29 cellular contexts compared by ENCODE assay signal in the genomic region with DNA sequence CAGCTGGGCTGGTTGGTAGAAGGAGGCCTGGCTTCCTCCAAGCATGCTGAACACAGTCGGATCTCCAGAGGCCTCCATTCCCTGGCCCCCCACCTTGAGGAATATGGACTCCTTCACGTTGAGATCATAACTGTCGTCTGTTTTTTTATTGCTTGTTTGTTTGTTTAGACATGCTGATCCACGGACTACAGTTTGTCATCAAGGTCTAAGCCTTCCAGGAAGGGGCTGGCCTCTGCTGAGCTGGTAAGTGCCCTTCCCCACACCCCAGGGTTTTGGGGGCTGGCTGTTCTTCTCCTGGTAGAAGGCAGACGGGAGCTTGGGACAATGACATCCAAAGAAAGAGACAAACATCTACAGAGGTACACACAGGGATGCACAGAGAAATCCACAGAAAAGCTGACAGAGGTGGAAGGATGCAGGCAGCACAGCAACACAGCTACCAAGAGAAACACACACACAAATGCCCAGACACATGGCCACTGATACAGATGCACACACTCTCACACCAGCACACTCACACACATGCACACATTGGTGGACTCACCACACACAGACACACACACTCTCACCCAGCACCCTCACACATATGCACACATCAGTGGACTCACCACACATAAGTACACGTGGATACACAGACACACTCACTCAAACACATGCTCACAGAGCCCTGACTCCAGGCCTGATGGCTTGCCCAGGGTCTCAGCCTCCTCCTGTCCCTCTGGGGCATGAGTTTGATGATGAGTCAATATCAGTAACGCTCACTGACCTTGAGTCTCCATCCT. TPM values are rescaled to one million over a fixed set of nuclear protein-coding genes. Genes with fewer than 3 reads are reported as not detected.
"Had no signal": no experiment of that assay in that cellular context is flagged by ENCODE, and none has a peak within 500 bp of the region (broad histone marks: within the 10 kb centered on the region; RNA-seq: fewer than 3 reads in every experiment).

No MANE protein-coding gene starts in this region.

- H2AFZ ChIP-seq: parathyroid adenoma had no signal

- ATAC-seq: heart right ventricle; left lobe of liver; natural killer cell; sciatic nerve; stimulated activated naive B cell treated with anti-CD40 and anti-IgM and Interleukin-4, amounts not matched to agents 10 μg/mL and 1 μg/mL and 100 μg/mL, for 72 hours had no signal

- H3K27ac Mint-ChIP-seq: mesothelial cell of epicardium; natural killer cell; stimulated activated naive B cell treated with anti-CD40 and anti-IgM and Interleukin-4, amounts not matched to agents 10 μg/mL and 1 μg/mL and 100 μg/mL, for 72 hours had no signal

- H3K9me3 ChIP-seq: heart right ventricle, prostate gland, spleen had no signal

- H3K9ac ChIP-seq: parathyroid adenoma had no signal

- H3K27ac ChIP-seq: coronary artery, heart right ventricle, parathyroid adenoma, prostate gland, spleen had no signal

- H3K4me3 ChIP-seq: coronary artery, heart right ventricle, prostate gland, spleen had no signal

- FAIRE-seq: frontal cortex had no signal

- H3K9me3 Mint-ChIP-seq: mesothelial cell of epicardium; natural killer cell; neural crest cell; stimulated activated naive B cell treated with anti-CD40 and anti-IgM and Interleukin-4, amounts not matched to agents 10 μg/mL and 1 μg/mL and 100 μg/mL, for 72 hours had no signal

- H3K79me2 ChIP-seq: parathyroid adenoma had no signal

- H3K4me3 Mint-ChIP-seq: mesothelial cell of epicardium; natural killer cell; neural crest cell; stimulated activated naive B cell treated with anti-CD40 and anti-IgM and Interleukin-4, amounts not matched to agents 10 μg/mL and 1 μg/mL and 100 μg/mL, for 72 hours had no signal

- H3K4me1 Mint-ChIP-seq: mesothelial cell of epicardium; natural killer cell; neural crest cell; stimulated activated naive B cell treated with anti-CD40 and anti-IgM and Interleukin-4, amounts not matched to agents 10 μg/mL and 1 μg/mL and 100 μg/mL, for 72 hours had no signal

- H3K4me1 ChIP-seq: heart right ventricle, parathyroid adenoma, prostate gland, spleen had no signal

- H3K36me3 ChIP-seq: heart right ventricle, prostate gland, spleen had no signal

- H3K36me3 Mint-ChIP-seq: mesothelial cell of epicardium; natural killer cell; stimulated activated naive B cell treated with anti-CD40 and anti-IgM and Interleukin-4, amounts not matched to agents 10 μg/mL and 1 μg/mL and 100 μg/mL, for 72 hours had no signal

- DNase-seq: effector CD4-positive, alpha-beta T cell; heart right ventricle; islet precursor cell; mammary epithelial cell; natural killer cell; occipital lobe; spleen; stimulated activated CD4-positive, alpha-beta T cell treated with anti-CD3 and anti-CD28 coated beads, Interleukin-15, amount 100 ng/mL, for 24 hours; stimulated activated CD4-positive, alpha-beta T cell treated with anti-CD3 and anti-CD28 coated beads, Interleukin-1b, Interleukin-23, amount 100 ng/mL, for 48 hours; stimulated activated CD4-positive, alpha-beta T cell treated with anti-CD3 and anti-CD28 coated beads, Interleukin-4, amount 100 ng/mL, for 24 hours; stimulated activated naive B cell treated with anti-CD40 and anti-IgM and Interleukin-4, amounts not matched to agents 10 μg/mL and 1 μg/mL and 100 μg/mL, for 72 hours; trophoblast cell had no signal

RNA-seq across cellular contexts. Expression of gene BPIFA1, which starts 6.7 kb away (rescaled TPM):
- total RNA-seq: chondrocyte, dermis microvascular lymphatic vessel endothelial cell, frontal cortex, glomerular endothelial cell, heart right ventricle, left lobe of liver, lower leg skin, mammary epithelial cell, mesothelial cell of epicardium, mucosa of gallbladder, myocyte, natural killer cell, neural crest cell, occipital lobe, prostate gland, renal cortical epithelial cell, sciatic nerve, skeletal muscle tissue, spleen, urinary bladder had no signal

RNA-seq across cellular contexts. Expression of gene BPIFA3, which starts 25.4 kb away (rescaled TPM):
- total RNA-seq: chondrocyte, dermis microvascular lymphatic vessel endothelial cell, frontal cortex, glomerular endothelial cell, heart right ventricle, left lobe of liver, lower leg skin, mammary epithelial cell, mesothelial cell of epicardium, mucosa of gallbladder, myocyte, natural killer cell, neural crest cell, occipital lobe, renal cortical epithelial cell, sciatic nerve, skeletal muscle tissue, spleen, urinary bladder had no signal

RNA-seq across cellular contexts. Expression of gene BPIFB1, which starts 40.5 kb away (rescaled TPM):
- total RNA-seq: chondrocyte, dermis microvascular lymphatic vessel endothelial cell, frontal cortex, glomerular endothelial cell, heart right ventricle, lower leg skin, mammary epithelial cell, mesothelial cell of epicardium, myocyte, natural killer cell, neural crest cell, occipital lobe, renal cortical epithelial cell, skeletal muscle tissue, spleen, urinary bladder had no signal
